8 cellular contexts compared by ENCODE assay signal in genomic region chr1:145961425-145962156, GRCh38. TPM values are rescaled to one million over a fixed set of nuclear protein-coding genes. Genes with fewer than 3 reads are reported as not detected.
A peak's percentile ranks its signal among the peaks of the same experiment; 100 is the strongest.
DNase-seq lines count a peak whose midpoint lies in the region; ATAC-seq and TF ChIP-seq lines count a peak whose summit lies in the region.

No MANE protein-coding gene starts in this region.

- H4K20me1 ChIP-seq in OCI-LY7 (ENCODE audit: insufficient read depth, low read length): no peaks in the 10 kb centered on the region

- peaks cover 10% of the 10 kb centered on the region for H3K36me3 Mint-ChIP-seq in activated naive CD8-positive, alpha-beta T cell treated with anti-CD3 and anti-CD28 coated beads, Interleukin-2, amount 50 U/mL, for 24 hours (ENCODE audit: low read depth)

- no TSS peak for BruUV-seq in OCI-LY7 (replicated peaks; lab: Mats Ljungman, UMichigan)

- H3K4me3 Mint-ChIP-seq in activated naive CD8-positive, alpha-beta T cell treated with anti-CD3 and anti-CD28 coated beads, Interleukin-2, amount 50 U/mL, for 24 hours: peak overlapping the region; percentile 96

- H3K4me3 ChIP-seq in GM12864 (ENCODE audit: low read depth, low read length) (peak overlapping the region; percentile 65), OCI-LY7 (ENCODE audit: low read depth, low read length, poor library complexity, severe bottlenecking) (peak overlapping the region; percentile 75), right cardiac atrium (ENCODE audit: low read length) (peak overlapping the region; percentile 68)

- TF ChIP-seq CTCF in GM12864 (IDR thresholded peaks at IDR 0.05; ENCODE audit: low read depth, low read length, missing control alignments) (no peak), OCI-LY7 (conservative IDR thresholded peaks at IDR 0.05; ENCODE audit: low read length) (no peak)

- H3K27ac ChIP-seq in OCI-LY7 (ENCODE audit: low read depth, low read length, poor library complexity, severe bottlenecking): no peak overlapping the region
- peak overlapping the region; percentile 85 for H3K27ac ChIP-seq in right cardiac atrium (ENCODE audit: low read length)

- H3K36me3 ChIP-seq in OCI-LY7 (ENCODE audit: insufficient read depth, low read length): no peaks in the 10 kb centered on the region; the same call in 1 of the 2 replicates

- intact Hi-C loops in OCI-LY7 (cut with micrococcal nuclease; ENCODE audit: unreplicated experiment) (no loop called here), right cardiac atrium (cut with DNase I) (loop anchor here in 1 of 4 donors (10.0 kb wide), 1 partner anchor 67 kb away; no protein-coding TSS in a partner anchor), sciatic nerve (cut with DNase I) (no loop called here)

- H3K9me3 ChIP-seq in OCI-LY7 (ENCODE audit: low read length) (no peaks in the 10 kb centered on the region), right cardiac atrium (ENCODE audit: control insufficient read depth, low read length) (no peaks in the 10 kb centered on the region)

- 1% methylated on average over 57 of the region's 57 CpGs for WGBS in right cardiac atrium

- CTCF ChIA-PET in OCI-LY7 (lab: Charles Lee; ENCODE audit: unreplicated experiment): no interaction called here

- no peaks in the 10 kb centered on the region for H3K27me3 ChIP-seq in right cardiac atrium (ENCODE audit: control insufficient read depth, insufficient read depth)

- peak; percentile 2 for ATAC-seq in activated naive CD8-positive, alpha-beta T cell treated with anti-CD3 and anti-CD28 coated beads, Interleukin-2, amount 50 U/mL, for 24 hours
- ATAC-seq in right cardiac atrium (no peak), sciatic nerve (no peak), GM19467 (IDR thresholded peaks at IDR 0.05; ENCODE audit: unreplicated experiment) (no peak)

- DNase-seq in GM12864 (ENCODE audit: low read depth) (no peak), OCI-LY7 (ENCODE audit: low spot score) (no peak), right cardiac atrium (peak; percentile 46 to 81 (median 79)), sciatic nerve (ENCODE audit: low spot score) (peak; percentile 80), DMS153 treated with DMSO at 0.1 percent for 48 hours (lab: John Stamatoyannopoulos, UW; ENCODE audit: unreplicated experiment) (no peak), SKM-1 treated with dmso at 0.1 percent for 144 hours (lab: John Stamatoyannopoulos, UW; ENCODE audit: unreplicated experiment) (no peak)
- DNase-seq in activated naive CD8-positive, alpha-beta T cell treated with anti-CD3 and anti-CD28 coated beads, Interleukin-2, amount 50 U/mL, for 24 hours: peak; percentile 69

- no peaks in the 10 kb centered on the region for H3K9me3 Mint-ChIP-seq in activated naive CD8-positive, alpha-beta T cell treated with anti-CD3 and anti-CD28 coated beads, Interleukin-2, amount 50 U/mL, for 24 hours

- H3K4me2 ChIP-seq in OCI-LY7 (ENCODE audit: low read length): peak overlapping the region; percentile 96

- H3K27ac Mint-ChIP-seq in activated naive CD8-positive, alpha-beta T cell treated with anti-CD3 and anti-CD28 coated beads, Interleukin-2, amount 50 U/mL, for 24 hours: peak overlapping the region; percentile 88

- H3K4me1 Mint-ChIP-seq in activated naive CD8-positive, alpha-beta T cell treated with anti-CD3 and anti-CD28 coated beads, Interleukin-2, amount 50 U/mL, for 24 hours: peaks cover 57% of the 10 kb centered on the region

- H2AFZ ChIP-seq in OCI-LY7 (ENCODE audit: low read length): peak overlapping the region; percentile 9; the same call in 1 of the 2 replicates

- H3K4me1 ChIP-seq in OCI-LY7 (ENCODE audit: insufficient read depth, low read length, poor library complexity, severe bottlenecking) (peaks cover 69% of the 10 kb centered on the region), right cardiac atrium (ENCODE audit: control insufficient read depth, insufficient read depth, low read length) (peaks cover 10% of the 10 kb centered on the region)

- H3K27me3 Mint-ChIP-seq in activated naive CD8-positive, alpha-beta T cell treated with anti-CD3 and anti-CD28 coated beads, Interleukin-2, amount 50 U/mL, for 24 hours: no peaks in the 10 kb centered on the region

- POLR2A ChIA-PET in OCI-LY7 (lab: Charles Lee): no interaction called here

- H3K9me2 ChIP-seq in OCI-LY7 (ENCODE audit: insufficient read depth, low read length): no peaks in the 10 kb centered on the region

- peaks cover 14% of the 10 kb centered on the region; the same call in 1 of the 2 replicates for H3K79me2 ChIP-seq in OCI-LY7 (ENCODE audit: insufficient read depth, low read depth, low read length)

RNA-seq across cellular contexts. Expression of gene ANKRD34A, which starts 2.8 kb away (rescaled TPM):
- total RNA-seq in OCI-LY7 (2014; rRNA removed; shearing (Covaris generic)): 0.62 and 1.9 TPM in 2 replicates
- total RNA-seq in OCI-LY7 (2022) (4.5 and 4.8 TPM in 2 replicates), right cardiac atrium (1 to 10 TPM; 1.7 to 3.9 (median 3.7) TPM), sciatic nerve (1.2 TPM)
- 1.8 TPM for polyA plus RNA-seq in right cardiac atrium

RNA-seq across cellular contexts. Expression of gene POLR3GL, which starts 2.9 kb away (rescaled TPM):
- total RNA-seq in OCI-LY7 (2014; rRNA removed; shearing (Covaris generic)): 19.8 and 29.8 TPM in 2 replicates
- total RNA-seq in OCI-LY7 (2022): 27.3 and 30.7 TPM in 2 replicates
- total RNA-seq in right cardiac atrium: 10 to 100 TPM; 51.4 to 54.4 (median 52.5) TPM
- polyA plus RNA-seq in right cardiac atrium: 94.7 TPM
- 22.3 TPM for total RNA-seq in sciatic nerve

RNA-seq across cellular contexts. Expression of gene LIX1L, which starts 3.8 kb away (rescaled TPM):
- total RNA-seq in OCI-LY7 (2014; rRNA removed; shearing (Covaris generic)): 10.2 and 11.6 TPM in 2 replicates
- total RNA-seq in OCI-LY7 (2022): 26.3 and 31.8 TPM in 2 replicates
- total RNA-seq in right cardiac atrium: 10 to 100 TPM; 25.4 to 39.2 (median 28.4) TPM
- 11.9 TPM for polyA plus RNA-seq in right cardiac atrium
- total RNA-seq in sciatic nerve: 57.6 TPM

RNA-seq across cellular contexts. Expression of gene RBM8A, which starts 34.3 kb away (rescaled TPM):
- total RNA-seq in OCI-LY7 (2014; rRNA removed; shearing (Covaris generic)): 135 and 239 TPM in 2 replicates
- total RNA-seq in OCI-LY7 (2022): 177 and 200 TPM in 2 replicates
- total RNA-seq in right cardiac atrium: 10 to 100 TPM; 68.6 to 94.5 (median 74.4) TPM
- polyA plus RNA-seq in right cardiac atrium: 64.1 TPM
- 93.8 TPM for total RNA-seq in sciatic nerve

RNA-seq across cellular contexts. Expression of gene TXNIP, which starts 34.8 kb away (rescaled TPM):
- total RNA-seq in OCI-LY7 (2014; rRNA removed; shearing (Covaris generic)): 99.9 and 144 TPM in 2 replicates
- 50.3 and 76.8 TPM in 2 replicates for total RNA-seq in OCI-LY7 (2022)
- total RNA-seq in right cardiac atrium: 100 to 1,000 TPM; 548 to 806 (median 632) TPM
- polyA plus RNA-seq in right cardiac atrium: 943 TPM
- 609 TPM for total RNA-seq in sciatic nerve

Comparison
In these comparisons a context has a peak if more than half of its experiments do, and no peak if none do; other contexts are left out.
1. DNase-seq: peak in activated naive CD8-positive, alpha-beta T cell treated with anti-CD3 and anti-CD28 coated beads, Interleukin-2, amount 50 U/mL, for 24 hours (single experiment), right cardiac atrium (3 of 3) and sciatic nerve (single experiment); none in GM12864 (single experiment), OCI-LY7 (single experiment), DMS153 treated with DMSO at 0.1 percent for 48 hours (single experiment) and SKM-1 treated with dmso at 0.1 percent for 144 hours (single experiment).
2. Peak in every context shown above with its lines, with median percentiles within 50 percentile points of each other: H3K4me3 ChIP-seq.